ENCODE assay signal across 16 cellular contexts in genomic region chr14:22370084-22370847, GRCh38.
A peak's percentile ranks its signal among the peaks of the same experiment; 100 is the strongest.
DNase-seq lines count a peak whose midpoint lies in the region; ATAC-seq and TF ChIP-seq lines count a peak whose summit lies in the region.
"Had no signal": no experiment of that assay in that cellular context is flagged by ENCODE, and none has a peak within 500 bp of the region (broad histone marks: within the 10 kb centered on the region; RNA-seq: fewer than 3 reads in every experiment).

No MANE protein-coding gene starts in this region.

- H3K4me1 Mint-ChIP-seq in activated CD8-positive, alpha-beta memory T cell treated with anti-CD3 and anti-CD28 coated beads, Interleukin-2, amount 10 ng/mL, durations not matched to agents 7 days and 5 days, result no peaks in the 10 kb centered on the region
- no peaks in the 10 kb centered on the region for H3K4me1 Mint-ChIP-seq in activated naive CD8-positive, alpha-beta T cell treated with anti-CD3 and anti-CD28 coated beads, Interleukin-2, amount 50 U/mL, for 24 hours
- H3K4me1 Mint-ChIP-seq: B cell, mesothelial cell of epicardium had no signal

- TF ChIP-seq CTCF in body of pancreas (IDR thresholded peaks at IDR 0.05) (no peak), heart right ventricle (IDR thresholded peaks at IDR 0.05) (no peak), gastrocnemius medialis (IDR thresholded peaks at IDR 0.05 in 4 of 5, conservative IDR thresholded peaks at IDR 0.05 in 1 of 5) (no peak)

- 58 to 61% methylated on average over 2 of the region's 2 CpGs for WGBS in body of pancreas, 2 donors
- 79 to 82% methylated on average over 2 of the region's 2 CpGs for WGBS in heart right ventricle, 2 donors

- H3K27ac ChIP-seq in body of pancreas (peak overlapping the region in 2 of 4 donors; percentile 4 to 44), heart right ventricle (peak overlapping the region in 5 of 10 donors; percentile 20 to 63 (median 35)), gastrocnemius medialis (no peak overlapping the region)
- H3K27ac ChIP-seq: brain microvascular endothelial cell had no signal

- peak; percentile 87 for ATAC-seq in body of pancreas
- peak; percentile 71 to 98 (median 93) for ATAC-seq in heart right ventricle
- ATAC-seq in gastrocnemius medialis, result peak; percentile 65 to 69
- no peak for ATAC-seq in activated CD8-positive, alpha-beta memory T cell treated with anti-CD3 and anti-CD28 coated beads, Interleukin-2, amount 10 ng/mL, durations not matched to agents 7 days and 5 days
- no peak for ATAC-seq in activated naive CD8-positive, alpha-beta T cell treated with anti-CD3 and anti-CD28 coated beads, Interleukin-2, amount 50 U/mL, for 24 hours
- no peak for ATAC-seq in HG02642 (IDR thresholded peaks at IDR 0.05; ENCODE audit: poor library complexity, unreplicated experiment)
- ATAC-seq: activated CD4-positive, CD25-positive, alpha-beta regulatory T cell treated with anti-CD3 and anti-CD28 coated beads, Interleukin-2, amount 50 U/mL, for 24 hours; activated T-cell treated with anti-CD3 and anti-CD28 coated beads, Interleukin-2, amount 50 U/mL, for 4 hours had no signal

- H3K4me3 ChIP-seq in body of pancreas (no peak overlapping the region), heart right ventricle (no peak overlapping the region), gastrocnemius medialis (no peak overlapping the region)

- H3K27me3 Mint-ChIP-seq in activated CD8-positive, alpha-beta memory T cell treated with anti-CD3 and anti-CD28 coated beads, Interleukin-2, amount 10 ng/mL, durations not matched to agents 7 days and 5 days, result no peaks in the 10 kb centered on the region
- H3K27me3 Mint-ChIP-seq in activated naive CD8-positive, alpha-beta T cell treated with anti-CD3 and anti-CD28 coated beads, Interleukin-2, amount 50 U/mL, for 24 hours, result no peaks in the 10 kb centered on the region

- CTCF ChIA-PET in activated CD8-positive, alpha-beta memory T cell treated with anti-CD3 and anti-CD28 coated beads, Interleukin-2, amount 10 ng/mL, durations not matched to agents 7 days and 5 days (lab: Charles Lee), result no interaction called here

- no peak overlapping the region for H3K4me3 Mint-ChIP-seq in activated CD8-positive, alpha-beta memory T cell treated with anti-CD3 and anti-CD28 coated beads, Interleukin-2, amount 10 ng/mL, durations not matched to agents 7 days and 5 days
- no peak overlapping the region for H3K4me3 Mint-ChIP-seq in activated naive CD8-positive, alpha-beta T cell treated with anti-CD3 and anti-CD28 coated beads, Interleukin-2, amount 50 U/mL, for 24 hours
- H3K4me3 Mint-ChIP-seq: activated T-cell treated with anti-CD3 and anti-CD28 coated beads, Interleukin-2, amount 50 U/mL, for 4 hours; B cell; mesothelial cell of epicardium had no signal

- H3K36me3 Mint-ChIP-seq in activated CD8-positive, alpha-beta memory T cell treated with anti-CD3 and anti-CD28 coated beads, Interleukin-2, amount 10 ng/mL, durations not matched to agents 7 days and 5 days, result no peaks in the 10 kb centered on the region
- H3K36me3 Mint-ChIP-seq in activated naive CD8-positive, alpha-beta T cell treated with anti-CD3 and anti-CD28 coated beads, Interleukin-2, amount 50 U/mL, for 24 hours (ENCODE audit: low read depth), result no peaks in the 10 kb centered on the region
- H3K36me3 Mint-ChIP-seq: mesothelial cell of epicardium had no signal

- H3K36me3 ChIP-seq in body of pancreas (replicated peaks in 1 of 2; ENCODE audit: insufficient read depth in 1 of 2, low read depth in 2 of 2) (no peaks in the 10 kb centered on the region), heart right ventricle (no peaks in the 10 kb centered on the region), gastrocnemius medialis (no peaks in the 10 kb centered on the region)
- H3K36me3 ChIP-seq: brain microvascular endothelial cell had no signal

- no peak overlapping the region for H3K27ac Mint-ChIP-seq in activated CD8-positive, alpha-beta memory T cell treated with anti-CD3 and anti-CD28 coated beads, Interleukin-2, amount 10 ng/mL, durations not matched to agents 7 days and 5 days
- H3K27ac Mint-ChIP-seq in activated naive CD8-positive, alpha-beta T cell treated with anti-CD3 and anti-CD28 coated beads, Interleukin-2, amount 50 U/mL, for 24 hours, result no peak overlapping the region
- H3K27ac Mint-ChIP-seq: B cell, mesothelial cell of epicardium had no signal

- DNase-seq in H4 (ENCODE audit: low spot score) (peak; percentile 53), body of pancreas (peak in 3 of 4 donors; percentile 19 to 66 (median 52)), heart right ventricle (peak in 1 of 2 donors; percentile 42), gastrocnemius medialis (no peak), NCI-H2107 treated with DMSO at 0.1 percent for 48 hours (lab: John Stamatoyannopoulos, UW; ENCODE audit: unreplicated experiment) (no peak)
- no peak for DNase-seq in activated CD8-positive, alpha-beta memory T cell treated with anti-CD3 and anti-CD28 coated beads, Interleukin-2, amount 10 ng/mL, durations not matched to agents 7 days and 5 days
- DNase-seq in activated naive CD8-positive, alpha-beta T cell treated with anti-CD3 and anti-CD28 coated beads, Interleukin-2, amount 50 U/mL, for 24 hours, result no peak
- DNase-seq: activated T-cell treated with anti-CD3 and anti-CD28 coated beads, Interleukin-2, amount 50 U/mL, for 4 hours; brain microvascular endothelial cell; DMS153; NCI-H2171 treated with DMSO at 0.1 percent for 48 hours; stimulated activated CD4-positive, alpha-beta T cell treated with anti-CD3 and anti-CD28 coated beads, Interleukin-2, amount 100 ng/mL, for 48 hours had no signal

- intact Hi-C loops in body of pancreas (cut with DNase I), result loop anchor here (5.0 kb wide), 1 partner anchor 48 kb away; no protein-coding TSS in a partner anchor
- intact Hi-C loops in heart right ventricle (cut with DNase I), result loop anchor here in 4 of 10 donors (5.0 to 10.0 kb wide), 3 partner anchors 48 to 145 kb away; no protein-coding TSS in a partner anchor
- intact Hi-C loops in gastrocnemius medialis (cut with DNase I; ENCODE audit: low total_unique reads), result no loop called here

- in situ Hi-C loops in gastrocnemius medialis (cut with MboI; ENCODE audit: low sequenced_read_pairs in 4 of 4), result loop anchor here in 3 of 4 donors (5.0 to 10.0 kb wide), 3 partner anchors 45 to 55 kb away; no protein-coding TSS in a partner anchor

- H3K27me3 ChIP-seq in body of pancreas, result no peaks in the 10 kb centered on the region
- no peaks in the 10 kb centered on the region for H3K27me3 ChIP-seq in heart right ventricle
- no peaks in the 10 kb centered on the region for H3K27me3 ChIP-seq in gastrocnemius medialis
- H3K27me3 ChIP-seq: brain microvascular endothelial cell had no signal

- no peaks in the 10 kb centered on the region for H3K9me3 Mint-ChIP-seq in activated CD8-positive, alpha-beta memory T cell treated with anti-CD3 and anti-CD28 coated beads, Interleukin-2, amount 10 ng/mL, durations not matched to agents 7 days and 5 days (ENCODE audit: low read depth)
- H3K9me3 Mint-ChIP-seq in activated naive CD8-positive, alpha-beta T cell treated with anti-CD3 and anti-CD28 coated beads, Interleukin-2, amount 50 U/mL, for 24 hours, result no peaks in the 10 kb centered on the region
- H3K9me3 Mint-ChIP-seq: activated T-cell treated with anti-CD3 and anti-CD28 coated beads, Interleukin-2, amount 50 U/mL, for 4 hours had no signal

- TF ChIP-seq POLR2A in body of pancreas (IDR thresholded peaks at IDR 0.05), result no peak
- no peak for TF ChIP-seq POLR2A in gastrocnemius medialis (IDR thresholded peaks at IDR 0.05)

- H3K4me1 ChIP-seq in body of pancreas (no peaks in the 10 kb centered on the region), heart right ventricle (peaks cover 0 to 20% (median 4%) of the 10 kb centered on the region in 9 donors), gastrocnemius medialis (no peaks in the 10 kb centered on the region)

- H3K9me3 ChIP-seq in body of pancreas (no peaks in the 10 kb centered on the region), heart right ventricle (peaks cover 0 to 3% (median 0%) of the 10 kb centered on the region in 11 donors), gastrocnemius medialis (no peaks in the 10 kb centered on the region)

Comparison
In these comparisons a context has a peak if more than half of its experiments do, and no peak if none do; other contexts are left out.
1. DNase-seq: peak in H4 (single experiment) and body of pancreas (3 of 4); none in gastrocnemius medialis (0 of 2), NCI-H2107 treated with DMSO at 0.1 percent for 48 hours (single experiment), activated CD8-positive, alpha-beta memory T cell treated with anti-CD3 and anti-CD28 coated beads, Interleukin-2, amount 10 ng/mL, durations not matched to agents 7 days and 5 days (single experiment) and activated naive CD8-positive, alpha-beta T cell treated with anti-CD3 and anti-CD28 coated beads, Interleukin-2, amount 50 U/mL, for 24 hours (single experiment).
2. ATAC-seq: peak in body of pancreas (single experiment), heart right ventricle (8 of 8) and gastrocnemius medialis (2 of 2); none in activated CD8-positive, alpha-beta memory T cell treated with anti-CD3 and anti-CD28 coated beads, Interleukin-2, amount 10 ng/mL, durations not matched to agents 7 days and 5 days (single experiment), activated naive CD8-positive, alpha-beta T cell treated with anti-CD3 and anti-CD28 coated beads, Interleukin-2, amount 50 U/mL, for 24 hours (single experiment) and HG02642 (single experiment).